8 cellular contexts compared by ENCODE assay signal in the genomic region with DNA sequence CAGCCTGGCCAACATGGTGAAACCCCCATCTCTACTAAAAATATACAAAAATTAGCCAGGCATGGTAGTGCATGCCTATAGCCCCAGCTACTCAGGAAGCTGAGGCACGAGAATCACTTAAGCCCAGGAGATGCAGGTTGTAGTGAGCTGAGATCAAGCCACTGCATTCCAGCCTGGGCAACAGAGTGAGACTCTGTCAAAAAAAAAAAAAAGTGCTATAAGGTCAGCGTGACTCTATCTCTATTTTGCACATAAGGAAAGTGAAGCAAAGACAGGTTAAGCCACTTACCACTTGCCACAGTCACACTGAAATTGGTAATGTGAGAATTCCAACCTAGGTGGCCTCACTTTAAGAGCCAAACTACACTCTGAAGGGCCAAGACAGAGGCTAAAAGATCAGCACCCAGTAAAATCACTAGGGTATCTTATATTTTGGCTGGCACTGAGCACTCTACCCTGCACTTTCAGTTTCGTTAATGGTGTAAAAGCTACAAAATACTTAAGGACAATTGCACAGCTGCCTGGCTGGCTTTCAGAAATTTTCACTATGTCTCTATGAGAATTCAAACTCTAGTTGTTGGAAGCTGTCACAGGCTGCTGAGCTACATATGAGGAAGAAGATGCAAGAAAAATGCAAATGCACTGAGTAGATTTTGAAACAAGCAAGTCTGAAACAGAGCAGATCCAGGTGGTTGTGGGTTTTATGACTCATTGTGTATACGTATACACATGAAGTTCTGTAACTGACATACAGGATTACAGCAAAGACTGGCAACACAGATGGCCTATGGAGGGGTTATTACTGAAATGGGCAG. TPM values are rescaled to one million over a fixed set of nuclear protein-coding genes. Genes with fewer than 3 reads are reported as not detected.
A peak's percentile ranks its signal among the peaks of the same experiment; 100 is the strongest.
DNase-seq lines count a peak whose midpoint lies in the region; TF ChIP-seq lines count a peak whose summit lies in the region.

No MANE protein-coding gene starts in this region.

- peak overlapping the region; percentile 57 for H3K9ac ChIP-seq in Loucy (ENCODE audit: low read depth, low read length, poor library complexity, severe bottlenecking)

- H3K4me2 ChIP-seq in Loucy (ENCODE audit: low read depth, low read length, poor library complexity, severe bottlenecking) = peak overlapping the region; percentile 61

- no peaks in the 10 kb centered on the region for H3K9me2 ChIP-seq in Loucy (replicated peaks; ENCODE audit: low read depth, low read length)

- H3F3A ChIP-seq in Loucy (ENCODE audit: low read depth) = no peaks in the 10 kb centered on the region

- TF ChIP-seq CTCF in Loucy (conservative IDR thresholded peaks at IDR 0.05; ENCODE audit: low read length) (no peak), kidney epithelial cell (IDR thresholded peaks at IDR 0.05; ENCODE audit: insufficient read depth, low read length, poor library complexity, severe bottlenecking) (no peak)

- no peaks in the 10 kb centered on the region for H3K79me2 ChIP-seq in Loucy (ENCODE audit: insufficient read depth, low read length)

- H4K20me1 ChIP-seq in Loucy (ENCODE audit: insufficient read depth, low read length, poor library complexity, severe bottlenecking) = no peaks in the 10 kb centered on the region

- no peaks in the 10 kb centered on the region for H3K27me3 ChIP-seq in Loucy (ENCODE audit: insufficient read depth, low read length, poor library complexity, severe bottlenecking)
- no peaks in the 10 kb centered on the region for H3K27me3 ChIP-seq in kidney epithelial cell (ENCODE audit: control insufficient read depth, insufficient read depth, low read length)

- no peaks in the 10 kb centered on the region for H3K9me3 ChIP-seq in Loucy (ENCODE audit: insufficient read depth, low read depth, low read length)

- peak overlapping the region; percentile 63 for H3K4me3 ChIP-seq in Loucy (ENCODE audit: low read length, poor library complexity, severe bottlenecking)
- H3K4me3 ChIP-seq in kidney epithelial cell (ENCODE audit: low read depth, low read length) = no peak overlapping the region

- H2AFZ ChIP-seq in Loucy (ENCODE audit: low read length) = peak overlapping the region; percentile 59

- H3K36me3 ChIP-seq in Loucy (ENCODE audit: insufficient read depth, low read length) = no peaks in the 10 kb centered on the region
- no peaks in the 10 kb centered on the region for H3K36me3 ChIP-seq in kidney epithelial cell (ENCODE audit: control insufficient read depth, insufficient read depth, low read length)

- peaks cover 35% of the 10 kb centered on the region for H3K4me1 ChIP-seq in Loucy (ENCODE audit: insufficient read depth, low read length, poor library complexity, severe bottlenecking)

- peak; percentile 35 for DNase-seq in activated CD4-positive, alpha-beta T cell treated with anti-CD3 and anti-CD28 coated beads for 48 hours
- DNase-seq in activated CD4-positive, alpha-beta T cell treated with anti-CD3 and anti-CD28 coated beads, Interleukin-2, amount 50 U/mL, for 1 hour = no peak
- peak; percentile 79 for DNase-seq in HCEC 1CT
- DNase-seq in activated gamma-delta T cell treated with anti-CD3 and anti-CD28 coated beads, Interleukin-2, amount 50 U/mL, for 16 hours (ENCODE audit: low read depth) = peak; percentile 22
- peak; percentile 80 for DNase-seq in kidney epithelial cell (ENCODE audit: low read depth)
- DNase-seq in T-helper 9 cell = no peak
- DNase-seq in cerebellar cortex (ENCODE audit: low spot score) = no peak

RNA-seq across cellular contexts. Expression of gene TRANK1, which starts 32.7 kb away (rescaled TPM):
- total RNA-seq in kidney epithelial cell = 4.2 and 7.1 TPM in 2 replicates

Comparison
In these comparisons a context has a peak if more than half of its experiments do, and no peak if none do; other contexts are left out.
1. DNase-seq: peak in activated CD4-positive, alpha-beta T cell treated with anti-CD3 and anti-CD28 coated beads for 48 hours (single experiment), HCEC 1CT (single experiment), activated gamma-delta T cell treated with anti-CD3 and anti-CD28 coated beads, Interleukin-2, amount 50 U/mL, for 16 hours (single experiment) and kidney epithelial cell (single experiment); none in activated CD4-positive, alpha-beta T cell treated with anti-CD3 and anti-CD28 coated beads, Interleukin-2, amount 50 U/mL, for 1 hour (single experiment), T-helper 9 cell (single experiment) and cerebellar cortex (single experiment).